In the genomic region with DNA sequence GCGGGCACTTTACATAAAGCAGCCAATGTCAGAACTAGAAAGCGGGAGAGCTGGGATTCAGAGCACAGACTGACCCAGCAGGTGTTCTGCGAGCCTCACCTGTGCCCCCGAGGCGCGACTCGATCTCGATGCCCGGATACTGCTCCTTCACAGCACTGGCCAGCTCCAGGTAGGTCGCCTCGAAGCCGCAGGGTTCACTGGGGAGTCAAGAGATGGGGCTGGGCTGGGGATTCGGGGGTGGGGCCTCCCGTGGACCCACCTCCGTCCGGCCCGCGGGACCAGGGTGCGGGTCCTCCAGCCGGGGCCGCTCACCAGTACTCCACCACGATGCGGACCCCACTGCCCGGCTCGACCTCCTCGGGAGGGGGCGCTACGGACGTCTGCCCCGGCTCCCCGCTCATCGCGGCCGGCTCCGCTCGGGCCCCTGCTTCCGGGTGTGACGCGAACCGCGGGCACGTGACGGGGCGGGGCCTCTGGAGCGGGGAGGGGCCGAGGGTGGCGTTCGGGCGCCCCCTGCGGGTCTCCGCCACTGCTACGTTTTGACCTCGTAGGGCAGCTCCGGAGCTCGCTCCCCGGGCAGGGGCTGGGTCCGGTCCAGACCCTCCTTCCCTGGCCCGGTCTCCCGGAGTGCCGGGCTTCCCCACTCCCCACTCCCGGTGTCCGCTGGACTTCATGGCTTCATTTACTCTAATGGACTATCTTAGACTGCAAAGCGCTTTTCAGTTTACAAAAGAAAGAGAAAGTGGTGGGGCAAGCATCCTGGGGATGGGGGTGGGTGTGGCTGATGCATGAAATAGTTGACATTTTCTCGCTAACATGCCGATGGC, we compare ENCODE assay signal across 1 cellular context.
TF ChIP-seq lines count a peak whose summit lies in the region.

A gene with protein sequence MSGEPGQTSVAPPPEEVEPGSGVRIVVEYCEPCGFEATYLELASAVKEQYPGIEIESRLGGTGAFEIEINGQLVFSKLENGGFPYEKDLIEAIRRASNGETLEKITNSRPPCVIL (minus strand): TSS at position 438 of the 827 bp plus-strand sequence. CDS start 37 bp downstream, at position 401.

TF ChIP-seq in IMR-90, 13 proteins besides CTCF, POLR2A, EP300 and RAD21:
- TF ChIP-seq MAZ (IDR thresholded peaks at IDR 0.05; ENCODE audit: borderline replicate concordance, low read depth, low read length) (peak; percentile 87), BHLHE40 (IDR thresholded peaks at IDR 0.05; ENCODE audit: low read depth, low read length) (peak; percentile 96), NFE2L2 (IDR thresholded peaks at IDR 0.05; ENCODE audit: low read depth, low read length) (no peak), RFX5 (IDR thresholded peaks at IDR 0.05; ENCODE audit: low read depth, low read length) (no peak), RCOR1 (IDR thresholded peaks at IDR 0.05; ENCODE audit: insufficient replicate concordance, low read length) (no peak), SMC3 (IDR thresholded peaks at IDR 0.05; ENCODE audit: low read depth, low read length) (peak; percentile 40), MXI1 (IDR thresholded peaks at IDR 0.05; ENCODE audit: borderline replicate concordance, low read depth, low read length) (peak; percentile 32; the same call in 1 of the 2 replicates), CHD1 (IDR thresholded peaks at IDR 0.05; ENCODE audit: low read depth, low read length) (no peak)
- TF ChIP-seq, protein P1, sequence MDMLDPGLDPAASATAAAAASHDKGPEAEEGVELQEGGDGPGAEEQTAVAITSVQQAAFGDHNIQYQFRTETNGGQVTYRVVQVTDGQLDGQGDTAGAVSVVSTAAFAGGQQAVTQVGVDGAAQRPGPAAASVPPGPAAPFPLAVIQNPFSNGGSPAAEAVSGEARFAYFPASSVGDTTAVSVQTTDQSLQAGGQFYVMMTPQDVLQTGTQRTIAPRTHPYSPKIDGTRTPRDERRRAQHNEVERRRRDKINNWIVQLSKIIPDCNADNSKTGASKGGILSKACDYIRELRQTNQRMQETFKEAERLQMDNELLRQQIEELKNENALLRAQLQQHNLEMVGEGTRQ (IDR thresholded peaks at IDR 0.05; ENCODE audit: low read depth, low read length) = peak; percentile 98
- TF ChIP-seq, protein P2, sequence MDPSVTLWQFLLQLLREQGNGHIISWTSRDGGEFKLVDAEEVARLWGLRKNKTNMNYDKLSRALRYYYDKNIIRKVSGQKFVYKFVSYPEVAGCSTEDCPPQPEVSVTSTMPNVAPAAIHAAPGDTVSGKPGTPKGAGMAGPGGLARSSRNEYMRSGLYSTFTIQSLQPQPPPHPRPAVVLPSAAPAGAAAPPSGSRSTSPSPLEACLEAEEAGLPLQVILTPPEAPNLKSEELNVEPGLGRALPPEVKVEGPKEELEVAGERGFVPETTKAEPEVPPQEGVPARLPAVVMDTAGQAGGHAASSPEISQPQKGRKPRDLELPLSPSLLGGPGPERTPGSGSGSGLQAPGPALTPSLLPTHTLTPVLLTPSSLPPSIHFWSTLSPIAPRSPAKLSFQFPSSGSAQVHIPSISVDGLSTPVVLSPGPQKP (IDR thresholded peaks at IDR 0.05; ENCODE audit: borderline replicate concordance, low read depth, low read length) = no peak
TF ChIP-seq in IMR-90: peak in this region for 5.
